ENCODE assay signal across 14 cellular contexts in genomic region chr4:189912170-189912569, GRCh38. TPM values are rescaled to one million over a fixed set of nuclear protein-coding genes. Genes with fewer than 3 reads are reported as not detected.
DNase-seq lines count a peak whose midpoint lies in the region; ATAC-seq, FAIRE-seq and TF ChIP-seq lines count a peak whose summit lies in the region.
"Had no signal": no experiment of that assay in that cellular context is flagged by ENCODE, and none has a peak within 500 bp of the region (broad histone marks: within the 10 kb centered on the region; RNA-seq: fewer than 3 reads in every experiment).

No MANE protein-coding gene starts in this region.

- H3K4me3 ChIP-seq in DND-41 (ENCODE audit: low read depth in 1 of 2, low read length in 2 of 2) (no peak overlapping the region), bronchial epithelial cell (ENCODE audit: low read depth, low read length) (no peak overlapping the region), mesendoderm (ENCODE audit: low read length) (no peak overlapping the region), psoas muscle (no peak overlapping the region)

- no peak overlapping the region for H3K18ac ChIP-seq in mesendoderm (ENCODE audit: low read length)

- H4K8ac ChIP-seq in mesendoderm (ENCODE audit: low read depth, low read length) = no peak overlapping the region

- H3K9ac ChIP-seq in DND-41 (ENCODE audit: low read depth, low read length) (no peak overlapping the region), mesendoderm (ENCODE audit: low read length) (no peak overlapping the region)

- H3K36me3 ChIP-seq in DND-41 (ENCODE audit: insufficient read depth, low read length) (no peaks in the 10 kb centered on the region), bronchial epithelial cell (ENCODE audit: control insufficient read depth, insufficient read depth, low read length) (no peaks in the 10 kb centered on the region), mesendoderm (ENCODE audit: control insufficient read depth, insufficient read depth, low read length) (no peaks in the 10 kb centered on the region), psoas muscle (ENCODE audit: insufficient read depth in 1 of 2, low read depth in 1 of 2) (no peaks in the 10 kb centered on the region)

- H2BK15ac ChIP-seq in mesendoderm (replicated peaks; ENCODE audit: low read depth) = no peak overlapping the region

- H3K27me3 ChIP-seq in DND-41 (ENCODE audit: insufficient read depth, low read length, poor library complexity) (no peaks in the 10 kb centered on the region), bronchial epithelial cell (ENCODE audit: control insufficient read depth, insufficient read depth, low read length) (no peaks in the 10 kb centered on the region), mesendoderm (ENCODE audit: insufficient read depth, low read length, poor library complexity) (no peaks in the 10 kb centered on the region), psoas muscle (ENCODE audit: insufficient read depth in 3 of 3, low read length in 2 of 3) (no peaks in the 10 kb centered on the region)

- H3K4ac ChIP-seq in mesendoderm (ENCODE audit: low read depth, low read length) = no peak overlapping the region

- no peak overlapping the region for H3K56ac ChIP-seq in mesendoderm (ENCODE audit: low read length)

- no peak overlapping the region for H3K27ac ChIP-seq in DND-41 (ENCODE audit: low read length)
- no peak overlapping the region for H3K27ac ChIP-seq in mesendoderm (ENCODE audit: low read depth, low read length)
- H3K27ac ChIP-seq in psoas muscle = no peak overlapping the region

- H4K20me1 ChIP-seq in DND-41 (ENCODE audit: insufficient read depth, low read length) = no peaks in the 10 kb centered on the region

- no peak overlapping the region for H2AK5ac ChIP-seq in mesendoderm (ENCODE audit: low read length)

- no peak overlapping the region for H2BK120ac ChIP-seq in mesendoderm (ENCODE audit: low read depth, low read length)

- TF ChIP-seq CTCF in DND-41 (IDR thresholded peaks at IDR 0.05; ENCODE audit: borderline replicate concordance, extremely low read depth, low read length, poor library complexity, severe bottlenecking) (peak; percentile 56), bronchial epithelial cell (IDR thresholded peaks at IDR 0.05; ENCODE audit: insufficient read depth, low read length, severe bottlenecking) (peak; percentile 52), psoas muscle (IDR thresholded peaks at IDR 0.05) (no peak)

- no peak for FAIRE-seq in bronchial epithelial cell (lab: Jason Lieb, UNC)
- FAIRE-seq: urothelium cell line had no signal

- intact Hi-C loops in psoas muscle (cut with DNase I) = no loop called here

- no peak overlapping the region for H2BK5ac ChIP-seq in mesendoderm (ENCODE audit: low read length)

- no peak overlapping the region for H2AFZ ChIP-seq in DND-41 (ENCODE audit: low read depth, low read length)

- H3K79me2 ChIP-seq in DND-41 (ENCODE audit: insufficient read depth, low read length) = no peaks in the 10 kb centered on the region
- H3K79me2 ChIP-seq in mesendoderm (ENCODE audit: control insufficient read depth, insufficient read depth, low read length) = no peaks in the 10 kb centered on the region

- no peak overlapping the region for H3K4me2 ChIP-seq in DND-41 (ENCODE audit: insufficient read depth, low read length)
- H3K4me2 ChIP-seq in mesendoderm (ENCODE audit: low read length) = no peak overlapping the region

- no CpG with 5 or more reads among the region's 6 CpGs for WGBS in mesendoderm (ENCODE audit: extremely low coverage, insufficient coverage, low lambda C conversion rate)
- WGBS in psoas muscle, 3 donors = 59 to 63% (median 61%) methylated on average over 6 of the region's 6 CpGs

- ATAC-seq in DND-41 (ENCODE audit: insufficient read depth, low read depth) (no peak), psoas muscle (no peak)
- ATAC-seq: left cardiac atrium had no signal

- H3K9me3 ChIP-seq in DND-41 (ENCODE audit: insufficient read depth, low read length, severe bottlenecking) = no peaks in the 10 kb centered on the region
- H3K9me3 ChIP-seq in psoas muscle = peaks cover 5% of the 10 kb centered on the region

- no peak overlapping the region for H4K5ac ChIP-seq in mesendoderm (ENCODE audit: low read length)

- H3K4me1 ChIP-seq in DND-41 (ENCODE audit: insufficient read depth, low read length) (no peaks in the 10 kb centered on the region), mesendoderm (ENCODE audit: control insufficient read depth, low read depth, low read length) (no peaks in the 10 kb centered on the region), psoas muscle (no peaks in the 10 kb centered on the region)

- H3K79me1 ChIP-seq in mesendoderm (ENCODE audit: low read length) = no peaks in the 10 kb centered on the region

- no peak for DNase-seq in DND-41
- DNase-seq in HT1080 (ENCODE audit: low read depth) = peak; percentile 4
- peak; percentile 1 for DNase-seq in bronchial epithelial cell (ENCODE audit: low read depth)
- peak; percentile 8 for DNase-seq in mesendoderm
- DNase-seq in NCI-H1048 (lab: John Stamatoyannopoulos, UW) = no peak
- DNase-seq in NCI-H146 (lab: John Stamatoyannopoulos, UW) = no peak
- DNase-seq in NCI-H2227 (lab: John Stamatoyannopoulos, UW; ENCODE audit: unreplicated experiment) = no peak
- DNase-seq in psoas muscle = no peak
- DNase-seq: activated CD4-positive, alpha-beta T cell treated with anti-CD3 and anti-CD28 coated beads for 1 hour; activated naive CD4-positive, alpha-beta T cell treated with anti-CD3 and anti-CD28 coated beads for 36 hours; effector CD4-positive, alpha-beta T cell; left cardiac atrium; Right ventricle myocardium superior had no signal

- no peak overlapping the region for H3K23ac ChIP-seq in mesendoderm (ENCODE audit: low read length)

RNA-seq across cellular contexts. Expression of gene FRG1, which starts 28.5 kb away (rescaled TPM):
- total RNA-seq in HT1080 (2014; rRNA removed; shearing (Covaris generic)) = 41.2 and 46.0 TPM in 2 replicates
- polyA plus RNA-seq in HT1080 (2015; cell fraction: cytosol; rRNA removed) = 46.0 and 49.9 TPM in 2 replicates
- polyA plus RNA-seq in HT1080 (2015; cell fraction: nucleus; rRNA removed) = 36.0 and 36.1 TPM in 2 replicates
- total RNA-seq in bronchial epithelial cell (23.9 and 26.3 TPM in 2 replicates), psoas muscle (10 to 100 TPM; 19.0 to 26.5 (median 20.0) TPM)
- polyA plus RNA-seq in mesendoderm (2013, experiment 1 of 2) = 95.0 TPM
- 95.7 TPM for polyA plus RNA-seq in mesendoderm (2013, experiment 2 of 2)
- polyA plus RNA-seq in psoas muscle = 10 to 100 TPM; 27.4 to 39.3 (median 31.9) TPM

Comparison
In these comparisons a context has a peak if more than half of its experiments do, and no peak if none do; other contexts are left out.
1. DNase-seq: peak in HT1080 (single experiment), bronchial epithelial cell (single experiment) and mesendoderm (single experiment); none in DND-41 (single experiment), NCI-H1048 (single experiment), NCI-H146 (single experiment), NCI-H2227 (single experiment) and psoas muscle (0 of 2).